In genomic region chr3:4802903-4803302, GRCh38 we compare ENCODE assay signal across 2 cellular contexts.
TF ChIP-seq lines count a peak whose summit lies in the region.

No MANE protein-coding gene starts in this region.

TF ChIP-seq in HepG2, 621 proteins besides CTCF, POLR2A, EP300 and RAD21:
- TF ChIP-seq ZBTB33 (CRISPR knock-in tag; IDR thresholded peaks at IDR 0.05): 0 out of 2 replicates have a peak, but pooled peaks have one; percentile 44
- TF ChIP-seq GATAD2A (CRISPR knock-in tag; IDR thresholded peaks at IDR 0.05): no peak

TF ChIP-seq in GM12878, 131 proteins besides CTCF, POLR2A, EP300 and RAD21 (continued from another document):
- TF ChIP-seq ZBTB33 (IDR thresholded peaks at IDR 0.05): 0 out of 2 replicates have a peak, but pooled peaks have one; percentile 13
- TF ChIP-seq ETV6 (conservative IDR thresholded peaks at IDR 0.05 in 1 of 2, IDR thresholded peaks at IDR 0.05 in 1 of 2; ENCODE audit: borderline replicate concordance in 1 of 2, low read depth in 1 of 2): no peak
